In genomic region chr12:49703647-49704137, GRCh38 we compare ENCODE assay signal across 9 cellular contexts. TPM values are rescaled to one million over a fixed set of nuclear protein-coding genes. Genes with fewer than 3 reads are reported as not detected.
DNase-seq lines count a peak whose midpoint lies in the region; ATAC-seq, FAIRE-seq and TF ChIP-seq lines count a peak whose summit lies in the region.
"Had no signal": no experiment of that assay in that cellular context is flagged by ENCODE, and none has a peak within 500 bp of the region (broad histone marks: within the 10 kb centered on the region; RNA-seq: fewer than 3 reads in every experiment).

No MANE protein-coding gene starts in this region.

- H3K4me2 ChIP-seq in endothelial cell of umbilical vein (ENCODE audit: insufficient read depth, low read length): peak overlapping the region; percentile 57

- peaks cover 73% of the 10 kb centered on the region for H3K79me2 ChIP-seq in endothelial cell of umbilical vein (ENCODE audit: control insufficient read depth, insufficient read depth, low read length)

- dilution Hi-C loops in endothelial cell of umbilical vein (cut with MboI; ENCODE audit: extremely low pct_ligation_motif_present, low sequenced_read_pairs): no loop called here

- no TSS peak for BruUV-seq in endothelial cell of umbilical vein (replicated peaks; lab: Mats Ljungman, UMichigan)

- peak overlapping the region; percentile 61 for H3K27ac Mint-ChIP-seq in activated CD4-positive, alpha-beta T cell treated with anti-CD3 and anti-CD28 coated beads for 36 hours

- DNase-seq in activated CD4-positive, alpha-beta T cell treated with anti-CD3 and anti-CD28 coated beads for 36 hours: peak; percentile 75
- DNase-seq in endothelial cell of umbilical vein (ENCODE audit: low read depth, low spot score) (peak; percentile 49), omental fat pad (ENCODE audit: low spot score) (no peak), 8988T (no peak)
- DNase-seq in stimulated activated CD8-positive, alpha-beta memory T cell treated with anti-CD3 and anti-CD28 coated beads, Interleukin-7, amount 100 ng/mL, for 24 hours (ENCODE audit: low read depth): peak; percentile 34

- TF ChIP-seq CTCF in endothelial cell of umbilical vein (IDR thresholded peaks at IDR 0.05; ENCODE audit: extremely low read depth in 1 of 2, insufficient read depth in 1 of 2, low read depth in 1 of 2, low read length in 2 of 2) (no peak), omental fat pad (IDR thresholded peaks at IDR 0.05) (no peak)

- no peaks in the 10 kb centered on the region for H3K27me3 Mint-ChIP-seq in activated CD4-positive, alpha-beta T cell treated with anti-CD3 and anti-CD28 coated beads for 36 hours

- POLR2A ChIA-PET in activated CD4-positive, alpha-beta T cell treated with anti-CD3 and anti-CD28 coated beads for 36 hours (lab: Charles Lee): interaction anchor here (0.6 to 2.5 kb wide), 12 partner anchors 15 to 345 kb away, joined by 3 to 9 read pairs (median 4); partner anchors contain the start of genes SPATS2 and TMBIM6
- POLR2A ChIA-PET in endothelial cell of umbilical vein (lab: Charles Lee): interaction anchor here (0.6 to 2.4 kb wide), 6 partner anchors 30 to 125 kb away, joined by 3 to 10 read pairs (median 4); partner anchors contain the start of genes NCKAP5L and TMBIM6

- peak; percentile 42 for FAIRE-seq in endothelial cell of umbilical vein (lab: Jason Lieb, UNC)
- FAIRE-seq: colon had no signal

- H3K4me1 ChIP-seq in endothelial cell of umbilical vein (ENCODE audit: control insufficient read depth, extremely low read depth, insufficient read depth, low read length): peaks cover 50% of the 10 kb centered on the region

- peak overlapping the region; percentile 43 for H3K4me3 Mint-ChIP-seq in activated CD4-positive, alpha-beta T cell treated with anti-CD3 and anti-CD28 coated beads for 36 hours

- peaks cover 7% of the 10 kb centered on the region for H3K36me3 Mint-ChIP-seq in activated CD4-positive, alpha-beta T cell treated with anti-CD3 and anti-CD28 coated beads for 36 hours (ENCODE audit: low read depth)

- ATAC-seq in GM21447 (IDR thresholded peaks at IDR 0.05; ENCODE audit: unreplicated experiment): peak; percentile 22
- peak; percentile 40 for ATAC-seq in activated CD4-positive, alpha-beta T cell treated with anti-CD3 and anti-CD28 coated beads for 36 hours
- no peak for ATAC-seq in omental fat pad (ENCODE audit: low FRiP score)
- ATAC-seq in HG03039 (IDR thresholded peaks at IDR 0.05; ENCODE audit: unreplicated experiment): no peak
- no peak for ATAC-seq in GM19351 (IDR thresholded peaks at IDR 0.05; ENCODE audit: unreplicated experiment)

- peaks cover 4% of the 10 kb centered on the region for H4K20me1 ChIP-seq in endothelial cell of umbilical vein (replicated peaks; ENCODE audit: control insufficient read depth, extremely low read depth, insufficient read depth, low read length)

- H3K9me3 Mint-ChIP-seq in activated CD4-positive, alpha-beta T cell treated with anti-CD3 and anti-CD28 coated beads for 36 hours (ENCODE audit: low read depth): no peaks in the 10 kb centered on the region

- CTCF ChIA-PET in activated CD4-positive, alpha-beta T cell treated with anti-CD3 and anti-CD28 coated beads for 36 hours (lab: Charles Lee): interaction anchor here (0.6 to 12.8 kb wide), 20 partner anchors 13 to 838 kb away, joined by 3 to 332 read pairs (median 5); partner anchors contain the start of gene TMBIM6
- CTCF ChIA-PET in endothelial cell of umbilical vein (lab: Charles Lee): interaction anchor here (0.6 to 5.7 kb wide), 13 partner anchors 8 to 372 kb away, joined by 3 to 59 read pairs (median 6); partner anchors contain the start of gene TMBIM6

- H3K4me1 Mint-ChIP-seq in activated CD4-positive, alpha-beta T cell treated with anti-CD3 and anti-CD28 coated beads for 36 hours: peaks cover 60% of the 10 kb centered on the region

- no peaks in the 10 kb centered on the region for H3K9me3 ChIP-seq in endothelial cell of umbilical vein (replicated peaks; ENCODE audit: control insufficient read depth, insufficient read depth, low read length)

- peaks cover 0 to under 1% of the 10 kb centered on the region in 2 experiments for H3K27me3 ChIP-seq in endothelial cell of umbilical vein (ENCODE audit: control insufficient read depth in 2 of 2, insufficient read depth in 2 of 2, low read length in 2 of 2)

- peak overlapping the region; percentile 29 for H3K27ac ChIP-seq in endothelial cell of umbilical vein (ENCODE audit: insufficient read depth, low read depth, low read length)

- no peak overlapping the region for H3K4me3 ChIP-seq in endothelial cell of umbilical vein (replicated peaks in 1 of 3; ENCODE audit: insufficient read depth in 1 of 3, low read depth in 1 of 3, low read length in 3 of 3)

- intact Hi-C loops in activated CD4-positive, alpha-beta T cell treated with anti-CD3 and anti-CD28 coated beads for 36 hours (cut with DNase I, micrococcal nuclease): no loop called here
- intact Hi-C loops in endothelial cell of umbilical vein (cut with micrococcal nuclease): no loop called here

- no peaks in the 10 kb centered on the region for H3K9me1 ChIP-seq in endothelial cell of umbilical vein (replicated peaks; ENCODE audit: control insufficient read depth, extremely low read depth, insufficient read depth, low read length)

- no peak for TF ChIP-seq POLR2A in endothelial cell of umbilical vein (IDR thresholded peaks at IDR 0.05; ENCODE audit: low read depth, low read length)

- no peak overlapping the region for H3K9ac ChIP-seq in endothelial cell of umbilical vein (replicated peaks; ENCODE audit: extremely low read depth, insufficient read depth, low read length)

- no peaks in the 10 kb centered on the region for H3K36me3 ChIP-seq in endothelial cell of umbilical vein (ENCODE audit: control insufficient read depth in 2 of 2, extremely low read depth in 1 of 2, insufficient read depth in 2 of 2, low read length in 2 of 2)

- H2AFZ ChIP-seq in endothelial cell of umbilical vein (ENCODE audit: low read depth, low read length): no peak overlapping the region

TF ChIP-seq in endothelial cell of umbilical vein, 7 proteins besides CTCF, POLR2A, EP300 and RAD21:
- TF ChIP-seq FOS (IDR thresholded peaks at IDR 0.05; ENCODE audit: borderline replicate concordance, insufficient read depth, low read length): peak; percentile 16
- TF ChIP-seq MYC (IDR thresholded peaks at IDR 0.05; ENCODE audit: low read depth, low read length): no peak

RNA-seq across cellular contexts. Expression of gene FMNL3, which starts 3.5 kb away (rescaled TPM):
- 10 to 100 TPM; 23.2 to 24.3 TPM for total RNA-seq in activated CD4-positive, alpha-beta T cell treated with anti-CD3 and anti-CD28 coated beads for 36 hours
- total RNA-seq in endothelial cell of umbilical vein: 93.2 and 93.3 TPM in 2 replicates
- 33.6 and 35.1 TPM in 2 replicates for polyA plus RNA-seq in endothelial cell of umbilical vein
- polyA plus RNA-seq in endothelial cell of umbilical vein (2011; cell fraction: cytosol; rRNA removed): 31.3 and 33.6 TPM in 2 replicates
- 143 and 146 TPM in 2 replicates for polyA plus RNA-seq in endothelial cell of umbilical vein (2011; cell fraction: nucleus; rRNA removed)
- 37.7 and 39.3 TPM in 2 replicates for polyA plus RNA-seq in endothelial cell of umbilical vein (2012)
- polyA minus RNA-seq in endothelial cell of umbilical vein: 107 and 110 TPM in 2 replicates
- 4.4 TPM for polyA minus RNA-seq in endothelial cell of umbilical vein (2011; cell fraction: cytosol; rRNA and poly(A)+ RNA removed)
- 75.3 and 104 TPM in 2 replicates for polyA minus RNA-seq in endothelial cell of umbilical vein (2011; cell fraction: nucleus; rRNA and poly(A)+ RNA removed)
- 10 to 100 TPM in 3 of 4 donors, 1 to 10 TPM in 1; 5.7 to 28.8 (median 22.1) TPM for total RNA-seq in omental fat pad

RNA-seq across cellular contexts. Expression of gene TMBIM6, which starts 37.7 kb away (rescaled TPM):
- total RNA-seq in activated CD4-positive, alpha-beta T cell treated with anti-CD3 and anti-CD28 coated beads for 36 hours: 100 to 1,000 TPM; 378 to 450 TPM
- total RNA-seq in endothelial cell of umbilical vein (393 and 395 TPM in 2 replicates), omental fat pad (100 to 1,000 TPM; 337 to 481 (median 397) TPM)
- polyA plus RNA-seq in endothelial cell of umbilical vein: 545 and 579 TPM in 2 replicates
- polyA plus RNA-seq in endothelial cell of umbilical vein (2011; cell fraction: cytosol; rRNA removed): 324 and 346 TPM in 2 replicates
- 313 and 415 TPM in 2 replicates for polyA plus RNA-seq in endothelial cell of umbilical vein (2011; cell fraction: nucleus; rRNA removed)
- 363 and 512 TPM in 2 replicates for polyA plus RNA-seq in endothelial cell of umbilical vein (2012)
- polyA minus RNA-seq in endothelial cell of umbilical vein: 426 and 448 TPM in 2 replicates
- 212 TPM for polyA minus RNA-seq in endothelial cell of umbilical vein (2011; cell fraction: cytosol; rRNA and poly(A)+ RNA removed)
- 90.8 and 166 TPM in 2 replicates for polyA minus RNA-seq in endothelial cell of umbilical vein (2011; cell fraction: nucleus; rRNA and poly(A)+ RNA removed)

Comparison
In these comparisons a context has a peak if more than half of its experiments do, and no peak if none do; other contexts are left out.
1. ATAC-seq: peak in GM21447 (single experiment) and activated CD4-positive, alpha-beta T cell treated with anti-CD3 and anti-CD28 coated beads for 36 hours (single experiment); none in omental fat pad (single experiment), HG03039 (single experiment) and GM19351 (single experiment).
2. DNase-seq: peak in activated CD4-positive, alpha-beta T cell treated with anti-CD3 and anti-CD28 coated beads for 36 hours (single experiment), endothelial cell of umbilical vein (single experiment) and stimulated activated CD8-positive, alpha-beta memory T cell treated with anti-CD3 and anti-CD28 coated beads, Interleukin-7, amount 100 ng/mL, for 24 hours (single experiment); none in omental fat pad (single experiment) and 8988T (single experiment).